21 cellular contexts compared by ENCODE assay signal in the genomic region with DNA sequence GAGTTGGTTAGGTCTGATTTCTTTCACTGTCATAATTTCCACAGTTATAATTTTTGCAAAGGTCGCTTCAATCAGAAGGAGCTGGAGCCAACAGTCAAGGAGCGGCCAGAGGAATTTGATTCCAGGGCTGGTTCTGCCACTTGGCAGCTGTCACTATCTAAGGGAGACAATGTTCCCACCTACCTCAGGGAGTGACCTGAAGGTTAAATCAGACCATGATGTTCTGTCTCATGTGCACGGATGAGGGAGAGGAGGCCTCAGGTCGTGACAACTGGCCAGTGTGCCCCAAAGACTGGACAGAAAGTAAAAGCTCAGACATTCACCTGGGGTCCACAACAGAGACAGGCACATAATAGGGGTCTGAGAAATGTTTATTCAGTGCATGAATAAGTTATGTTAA. TPM values are rescaled to one million over a fixed set of nuclear protein-coding genes. Genes with fewer than 3 reads are reported as not detected.
A peak's percentile ranks its signal among the peaks of the same experiment; 100 is the strongest.
DNase-seq lines count a peak whose midpoint lies in the region; ATAC-seq and TF ChIP-seq lines count a peak whose summit lies in the region.
"Had no signal": no experiment of that assay in that cellular context is flagged by ENCODE, and none has a peak within 500 bp of the region (broad histone marks: within the 10 kb centered on the region; RNA-seq: fewer than 3 reads in every experiment).

No MANE protein-coding gene starts in this region.

- TF ChIP-seq CTCF in C4-2B (conservative IDR thresholded peaks at IDR 0.05) (no peak), VCaP (conservative IDR thresholded peaks at IDR 0.05) (no peak)

- intact Hi-C loops in posterior vena cava (cut with DNase I) = no loop called here

- ATAC-seq in GM21619 (IDR thresholded peaks at IDR 0.05; ENCODE audit: unreplicated experiment) = no peak
- ATAC-seq: CD8-positive, alpha-beta T cell; Panc1 had no signal

- DNase-seq in islet precursor cell = peak; percentile 38
- DNase-seq in posterior vena cava (ENCODE audit: low spot score) = peak; percentile 53
- DNase-seq in pons (ENCODE audit: low spot score) = no peak
- DNase-seq in NOMO-1 (lab: John Stamatoyannopoulos, UW; ENCODE audit: unreplicated experiment in 2 of 2) = no peak
- DNase-seq: CD8-positive, alpha-beta T cell; NCI-H1105; NCI-H146; NCI-H2029; NCI-H226; NCI-H510A treated with DMSO at 0.1 percent for 48 hours; NCI-H774; NK-92 treated with Interleukin-12 subunit alpha and Interleukin-12 subunit beta, amount 100 ng/mL, for 24 hours had no signal

- H3K27ac ChIP-seq in C4-2B (peak overlapping the region; percentile 5; the same call in 1 of the 2 replicates), VCaP (peak overlapping the region; percentile 19; the same call in 1 of the 2 replicates)
- H3K27ac ChIP-seq: BLaER1, KMS-11, SJSA1 had no signal

RNA-seq across cellular contexts. Expression of gene MRGPRD, which starts 7.6 kb away (rescaled TPM):
- total RNA-seq in posterior vena cava = not detected
- total RNA-seq: CD8-positive, alpha-beta T cell; Daoy; H4; SJSA1 had no signal

RNA-seq across cellular contexts. Expression of gene MRGPRF, which starts 39.8 kb away (rescaled TPM):
- total RNA-seq in posterior vena cava = 100 to 1,000 TPM; 117 to 138 TPM
- total RNA-seq: CD8-positive, alpha-beta T cell; Daoy; H4 had no signal

Comparison
In these comparisons a context has a peak if more than half of its experiments do, and no peak if none do; other contexts are left out.
1. DNase-seq: peak in islet precursor cell (single experiment) and posterior vena cava (single experiment); none in pons (single experiment) and NOMO-1 (0 of 2).